Comparison of ENCODE assay signal across 10 cellular contexts in genomic region chr21:30227633-30228404, GRCh38. TPM values are rescaled to one million over a fixed set of nuclear protein-coding genes. Genes with fewer than 3 reads are reported as not detected.
DNase-seq lines count a peak whose midpoint lies in the region; ATAC-seq, FAIRE-seq and TF ChIP-seq lines count a peak whose summit lies in the region.
"Had no signal": no experiment of that assay in that cellular context is flagged by ENCODE, and none has a peak within 500 bp of the region (broad histone marks: within the 10 kb centered on the region; RNA-seq: fewer than 3 reads in every experiment).

No MANE protein-coding gene starts in this region.

- POLR2A ChIA-PET in naive thymus-derived CD8-positive, alpha-beta T cell (lab: Charles Lee) = no interaction called here

- H3K27ac ChIP-seq in ACC112 (ENCODE audit: low read depth, low read length) (peak overlapping the region; percentile 82), lung (ENCODE audit: low read depth in 1 of 2, low read length in 1 of 2) (no peak overlapping the region)

- H3K27ac Mint-ChIP-seq in naive thymus-derived CD8-positive, alpha-beta T cell = no peak overlapping the region

- H3K4me1 Mint-ChIP-seq in naive thymus-derived CD8-positive, alpha-beta T cell = no peaks in the 10 kb centered on the region

- TF ChIP-seq CTCF in bronchial epithelial cell (IDR thresholded peaks at IDR 0.05; ENCODE audit: insufficient read depth, low read length, severe bottlenecking) (no peak), lung (IDR thresholded peaks at IDR 0.05; ENCODE audit: control extremely low read depth, extremely low read depth) (no peak)

- DNase-seq in NCI-H2029 treated with DMSO at 0.1 percent for 48 hours (lab: John Stamatoyannopoulos, UW) = peak; percentile 53
- peak; percentile 100 for DNase-seq in bronchial epithelial cell (ENCODE audit: low read depth)
- peak; percentile 32 for DNase-seq in lung (ENCODE audit: low spot score)
- DNase-seq in stimulated activated CD4-positive, alpha-beta T cell treated with anti-CD3 and anti-CD28 coated beads, Interleukin-2, amount 100 ng/mL, for 24 hours = no peak
- DNase-seq in NCI-H345 treated with DMSO at 0.1 percent for 48 hours (lab: John Stamatoyannopoulos, UW; ENCODE audit: unreplicated experiment) = no peak
- no peak for DNase-seq in naive thymus-derived CD8-positive, alpha-beta T cell
- DNase-seq: activated CD8-positive, alpha-beta memory T cell treated with anti-CD3 and anti-CD28 coated beads, Interleukin-2, amount 50 U/mL, for 4 hours; NCI-H2081 treated with DMSO at 0.1 percent for 48 hours had no signal

- FAIRE-seq in bronchial epithelial cell (lab: Jason Lieb, UNC) = peak; percentile 92

- H3K9me3 ChIP-seq in lung (ENCODE audit: control insufficient read depth in 2 of 2, insufficient read depth in 1 of 2, low read length in 1 of 2) = no peaks in the 10 kb centered on the region

- no peaks in the 10 kb centered on the region for H3K79me2 ChIP-seq in ACC112 (ENCODE audit: control insufficient read depth, insufficient read depth, low read length, unreplicated experiment)

- H3K36me3 ChIP-seq in ACC112 (ENCODE audit: insufficient read depth, low read length) = no peaks in the 10 kb centered on the region
- H3K36me3 ChIP-seq in bronchial epithelial cell (ENCODE audit: control insufficient read depth, insufficient read depth, low read length) = no peaks in the 10 kb centered on the region
- H3K36me3 ChIP-seq in lung (ENCODE audit: control insufficient read depth in 2 of 2, insufficient read depth in 2 of 2, low read length in 2 of 2) = no peaks in the 10 kb centered on the region

- H3K27me3 Mint-ChIP-seq in naive thymus-derived CD8-positive, alpha-beta T cell = peaks cover 0 to 2% (median 0%) of the 10 kb centered on the region in 5 donors

- peaks cover 0 to 5% (median 1%) of the 10 kb centered on the region in 9 donors for H3K9me3 Mint-ChIP-seq in naive thymus-derived CD8-positive, alpha-beta T cell

- no peak overlapping the region for H3K4me3 Mint-ChIP-seq in naive thymus-derived CD8-positive, alpha-beta T cell

- no peak overlapping the region for H2AFZ ChIP-seq in ACC112 (ENCODE audit: low read length, unreplicated experiment)

- H3K4me1 ChIP-seq in ACC112 (ENCODE audit: control insufficient read depth, insufficient read depth, low read length, unreplicated experiment) (peaks cover 15% of the 10 kb centered on the region), lung (ENCODE audit: control insufficient read depth in 2 of 2, insufficient read depth in 2 of 2, low read length in 2 of 2) (peaks cover 0 to 7% of the 10 kb centered on the region in 2 donors)

- H3K4me3 ChIP-seq in ACC112 (ENCODE audit: low read depth, low read length) (no peak overlapping the region), bronchial epithelial cell (ENCODE audit: low read depth, low read length) (no peak overlapping the region), lung (no peak overlapping the region)

- H3K27me3 ChIP-seq in ACC112 (ENCODE audit: insufficient read depth, low read length) = no peaks in the 10 kb centered on the region
- H3K27me3 ChIP-seq in bronchial epithelial cell (ENCODE audit: control insufficient read depth, insufficient read depth, low read length) = no peaks in the 10 kb centered on the region
- no peaks in the 10 kb centered on the region for H3K27me3 ChIP-seq in lung (ENCODE audit: control insufficient read depth, insufficient read depth)

- WGBS in lung, 2 donors = 38 to 62% methylated on average over 3 of the region's 3 CpGs

- H3K36me3 Mint-ChIP-seq in naive thymus-derived CD8-positive, alpha-beta T cell = no peaks in the 10 kb centered on the region

- ATAC-seq in lung (ENCODE audit: insufficient read depth, low FRiP score) = peak; percentile 73
- no peak for ATAC-seq in GM19395 (IDR thresholded peaks at IDR 0.05; ENCODE audit: unreplicated experiment)
- ATAC-seq in naive thymus-derived CD8-positive, alpha-beta T cell = no peak

RNA-seq across cellular contexts. Expression of gene CLDN8, which starts 11.9 kb away (rescaled TPM):
- total RNA-seq in bronchial epithelial cell (0.26 and 0.51 TPM in 2 replicates), lung (1 to 10 TPM; 2.3 to 3.1 TPM)
- 1 to 10 TPM; 1.1 to 1.3 TPM for polyA plus RNA-seq in lung
- total RNA-seq in naive thymus-derived CD8-positive, alpha-beta T cell = not detected
- not detected for polyA plus RNA-seq in naive thymus-derived CD8-positive, alpha-beta T cell

RNA-seq across cellular contexts. Expression of gene KRTAP24-1, which starts 54.9 kb away (rescaled TPM):
- total RNA-seq in bronchial epithelial cell (not detected in 2 replicates), lung (not detected)
- polyA plus RNA-seq in lung = not detected
- total RNA-seq in naive thymus-derived CD8-positive, alpha-beta T cell = not detected
- not detected for polyA plus RNA-seq in naive thymus-derived CD8-positive, alpha-beta T cell

Comparison
In these comparisons a context has a peak if more than half of its experiments do, and no peak if none do; other contexts are left out.
1. DNase-seq: peak in NCI-H2029 treated with DMSO at 0.1 percent for 48 hours (single experiment), bronchial epithelial cell (single experiment) and lung (single experiment); none in stimulated activated CD4-positive, alpha-beta T cell treated with anti-CD3 and anti-CD28 coated beads, Interleukin-2, amount 100 ng/mL, for 24 hours (0 of 2), NCI-H345 treated with DMSO at 0.1 percent for 48 hours (single experiment) and naive thymus-derived CD8-positive, alpha-beta T cell (0 of 10).